17 cellular contexts compared by ENCODE assay signal in the genomic region with DNA sequence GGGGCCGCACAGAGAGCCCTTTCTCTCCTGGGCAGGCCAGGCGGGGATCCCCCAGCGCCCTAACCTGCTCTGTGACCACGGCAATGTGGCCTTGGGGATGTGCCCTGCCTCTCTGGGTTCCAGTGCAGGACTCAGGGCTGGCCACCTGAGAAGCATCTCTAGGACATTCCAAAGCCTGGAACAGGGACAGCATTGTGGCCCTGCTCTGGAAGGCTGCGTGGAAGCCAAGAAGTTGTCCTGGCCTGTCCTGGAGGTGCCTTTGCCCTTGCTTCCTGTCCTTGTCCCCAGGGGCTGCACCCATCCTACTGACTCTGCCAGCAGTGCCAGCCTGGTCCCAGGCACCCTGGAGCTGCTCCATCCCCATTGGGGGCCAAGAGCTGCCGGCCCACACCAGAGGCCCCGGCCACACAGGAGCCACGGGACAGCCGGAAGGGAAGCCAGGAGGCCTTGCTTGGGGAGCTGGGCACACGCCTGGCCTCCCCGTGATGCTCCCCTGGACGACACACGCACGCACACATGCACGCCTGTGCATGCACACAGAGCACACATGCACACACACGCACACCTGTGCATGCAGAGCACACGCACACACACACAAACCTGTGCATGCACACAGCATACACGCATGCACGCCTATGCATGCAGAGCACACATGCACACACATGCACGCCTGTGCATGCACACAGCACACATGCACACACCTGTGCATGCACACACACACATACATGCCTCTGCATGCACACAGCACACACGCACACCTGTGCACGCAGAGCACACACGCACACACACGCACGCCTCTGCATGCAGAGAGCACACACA. TPM values are rescaled to one million over a fixed set of nuclear protein-coding genes. Genes with fewer than 3 reads are reported as not detected.
A peak's percentile ranks its signal among the peaks of the same experiment; 100 is the strongest.
DNase-seq lines count a peak whose midpoint lies in the region; ATAC-seq and TF ChIP-seq lines count a peak whose summit lies in the region.
"Had no signal": no experiment of that assay in that cellular context is flagged by ENCODE, and none has a peak within 500 bp of the region (broad histone marks: within the 10 kb centered on the region; RNA-seq: fewer than 3 reads in every experiment).

No MANE protein-coding gene starts in this region.

- H3K9ac ChIP-seq in HCT116 (ENCODE audit: low read length) (peak overlapping the region; percentile 60), skeletal muscle tissue (ENCODE audit: low read depth in 1 of 3, low read length in 3 of 3) (peak overlapping the region in 1 of 3 donors; percentile 71)
- H3K9ac ChIP-seq: parathyroid adenoma had no signal

- ATAC-seq in HCT116 (peak; percentile 57), RWPE2 (ENCODE audit: low read depth) (peak; percentile 7; the same call in 1 of the 3 replicates), esophagus mucosa (peak; percentile 0), GM21528 (IDR thresholded peaks at IDR 0.05; ENCODE audit: low FRiP score, unreplicated experiment) (no peak)

- H3K4me1 ChIP-seq in HCT116 (ENCODE audit: control insufficient read depth in 1 of 2, insufficient read depth in 2 of 2, low read length in 2 of 2) (peaks cover 20 to 37% of the 10 kb centered on the region in 2 experiments), RWPE2 (ENCODE audit: insufficient read depth, poor library complexity, severe bottlenecking) (peaks cover 11% of the 10 kb centered on the region), skeletal muscle tissue (ENCODE audit: control insufficient read depth in 3 of 3, insufficient read depth in 3 of 3, low read length in 3 of 3) (peaks cover 10 to 51% (median 25%) of the 10 kb centered on the region in 3 donors)
- H3K4me1 ChIP-seq: adrenal gland, parathyroid adenoma had no signal

- H3K9me2 ChIP-seq in HCT116 (ENCODE audit: insufficient read depth) = no peaks in the 10 kb centered on the region

- no peaks in the 10 kb centered on the region for H4K20me1 ChIP-seq in HCT116 (ENCODE audit: insufficient read depth)

- POLR2A ChIA-PET in HCT116 (lab: Charles Lee) = no interaction called here

- TF ChIP-seq CTCF in HCT116 (IDR thresholded peaks at IDR 0.05 in 2 of 3, conservative IDR thresholded peaks at IDR 0.05 in 1 of 3; ENCODE audit: borderline replicate concordance in 1 of 3, insufficient read depth in 1 of 3, low read depth in 2 of 3, low read length in 2 of 3) (no peak), RWPE2 (IDR thresholded peaks at IDR 0.05; ENCODE audit: poor library complexity, severe bottlenecking) (no peak)

- peak overlapping the region; percentile 81 for H3K4me2 ChIP-seq in HCT116 (ENCODE audit: low read length)

- H3K27me3 ChIP-seq in HCT116 (ENCODE audit: insufficient read depth, low read length) (no peaks in the 10 kb centered on the region), RWPE2 (ENCODE audit: insufficient read depth, poor library complexity, severe bottlenecking) (no peaks in the 10 kb centered on the region), skeletal muscle tissue (ENCODE audit: control insufficient read depth in 3 of 3, insufficient read depth in 3 of 3, low read length in 3 of 3) (no peaks in the 10 kb centered on the region)
- H3K27me3 ChIP-seq: adrenal gland, gastroesophageal sphincter, sigmoid colon had no signal

- RAD21 ChIA-PET in HCT116 (lab: Charles Lee; ENCODE audit: low non-redundant PET in 1 of 2, low total read pairs in 2 of 2, uncharacterized antibody in 2 of 2, unreplicated experiment in 2 of 2) = no interaction called here

- CTCF ChIA-PET in HCT116 (lab: Charles Lee) = no interaction called here

- no peak for TF ChIP-seq POLR2A in HCT116 (IDR thresholded peaks at IDR 0.05; ENCODE audit: borderline replicate concordance, extremely low read depth, insufficient read depth, insufficient read length)

- H2AFZ ChIP-seq in HCT116 (ENCODE audit: low read depth, low read length, poor library complexity, severe bottlenecking) = no peak overlapping the region
- H2AFZ ChIP-seq: parathyroid adenoma had no signal

- no TSS peak for BruUV-seq in HCT116 (replicated peaks; lab: Mats Ljungman, UMichigan)

- no peaks in the 10 kb centered on the region for H3K9me3 ChIP-seq in HCT116 (ENCODE audit: control insufficient read depth in 1 of 2, insufficient read depth in 1 of 2, low read depth in 1 of 2, low read length in 2 of 2)
- H3K9me3 ChIP-seq in RWPE2 (ENCODE audit: severe bottlenecking) = no peaks in the 10 kb centered on the region
- H3K9me3 ChIP-seq in skeletal muscle tissue (ENCODE audit: control insufficient read depth in 3 of 3, low read length in 3 of 3) = no peaks in the 10 kb centered on the region
- H3K9me3 ChIP-seq: adrenal gland, gastroesophageal sphincter, sigmoid colon, thoracic aorta had no signal

- DNase-seq in HCT116 (ENCODE audit: low read depth, low spot score) (no peak), RWPE2 (ENCODE audit: low spot score) (no peak), HCEC 1CT (no peak)
- no peak for DNase-seq in stimulated activated CD4-positive, alpha-beta T cell treated with anti-CD3 and anti-CD28 coated beads, Interleukin-4, amount 100 ng/mL, for 4 hours
- DNase-seq: activated gamma-delta T cell; NCI-H1694 treated with DMSO at 0.1 percent for 48 hours; sigmoid colon; stimulated activated naive CD4-positive, alpha-beta T cell had no signal

- intact Hi-C loops in HCT116 (cut with micrococcal nuclease) = no loop called here

- TF ChIP-seq RAD21 in HCT116 (IDR thresholded peaks at IDR 0.05; ENCODE audit: low read depth) = no peak

- H3K36me3 ChIP-seq in HCT116 (ENCODE audit: control insufficient read depth in 1 of 2, insufficient read depth in 2 of 2, low read length in 2 of 2) (peaks cover 0 to 5% of the 10 kb centered on the region in 2 experiments; a peak in 1 of 4 replicates), RWPE2 (ENCODE audit: low read depth) (peaks cover 2% of the 10 kb centered on the region; the same call in 1 of the 2 replicates), skeletal muscle tissue (ENCODE audit: control insufficient read depth in 3 of 3, insufficient read depth in 3 of 3, low read length in 3 of 3) (peaks cover 21 to 38% (median 31%) of the 10 kb centered on the region in 3 donors)

- peak overlapping the region; percentile 65 for H3K27ac ChIP-seq in HCT116 (ENCODE audit: low read depth, low read length)
- peak overlapping the region; percentile 4 for H3K27ac ChIP-seq in RWPE2 (ENCODE audit: poor library complexity, severe bottlenecking)
- peak overlapping the region; percentile 84 for H3K27ac ChIP-seq in skeletal muscle tissue (ENCODE audit: low read depth, low read length)
- H3K27ac ChIP-seq: adrenal gland, gastroesophageal sphincter, HL-60, parathyroid adenoma, sigmoid colon, thoracic aorta, VCaP had no signal

- no peaks in the 10 kb centered on the region for H3K79me2 ChIP-seq in HCT116 (ENCODE audit: insufficient read depth, low read length)
- H3K79me2 ChIP-seq: parathyroid adenoma had no signal

- H3K4me3 ChIP-seq in HCT116 (replicated peaks in 1 of 2; ENCODE audit: low read depth in 1 of 2, low read length in 2 of 2) = peak overlapping the region in 1 of 2 experiments; percentile 33; a peak in 2 of 4 replicates
- no peak overlapping the region for H3K4me3 ChIP-seq in RWPE2 (ENCODE audit: severe bottlenecking)
- no peak overlapping the region for H3K4me3 ChIP-seq in skeletal muscle tissue (ENCODE audit: low read length in 3 of 3)
- H3K4me3 ChIP-seq: adrenal gland, gastroesophageal sphincter, sigmoid colon, thoracic aorta had no signal

TF ChIP-seq in HCT116, 20 proteins besides CTCF, POLR2A, EP300 and RAD21:
- no peak for TF ChIP-seq JUND (IDR thresholded peaks at IDR 0.05)
- TF ChIP-seq ZFX (IDR thresholded peaks at IDR 0.05) = no peak
- no peak for TF ChIP-seq EGR1 (IDR thresholded peaks at IDR 0.05; ENCODE audit: low read depth)

RNA-seq across cellular contexts. Expression of a gene that starts 20.1 kb away (rescaled TPM):
- total RNA-seq in HCT116 (2021; ENCODE audit: unreplicated experiment) (33.1 TPM), esophagus mucosa (52.7 TPM), skeletal muscle tissue (31.3 TPM)
- 17.8 and 18.1 TPM in 2 replicates for polyA plus RNA-seq in HCT116 (2012)

RNA-seq across cellular contexts. Expression of a gene that starts 33.8 kb away (rescaled TPM):
- total RNA-seq in HCT116 (2021; ENCODE audit: unreplicated experiment) (54.8 TPM), esophagus mucosa (42.6 TPM), skeletal muscle tissue (37.6 TPM)
- 37.7 and 48.4 TPM in 2 replicates for polyA plus RNA-seq in HCT116 (2012)

Comparison
In these comparisons a context has a peak if more than half of its experiments do, and no peak if none do; other contexts are left out.
1. H3K27ac ChIP-seq: peak in every context shown above with its lines; median percentile 84 in skeletal muscle tissue; 65 in HCT116; 4 in RWPE2.